ENCODE assay signal across 24 cellular contexts in the genomic region with DNA sequence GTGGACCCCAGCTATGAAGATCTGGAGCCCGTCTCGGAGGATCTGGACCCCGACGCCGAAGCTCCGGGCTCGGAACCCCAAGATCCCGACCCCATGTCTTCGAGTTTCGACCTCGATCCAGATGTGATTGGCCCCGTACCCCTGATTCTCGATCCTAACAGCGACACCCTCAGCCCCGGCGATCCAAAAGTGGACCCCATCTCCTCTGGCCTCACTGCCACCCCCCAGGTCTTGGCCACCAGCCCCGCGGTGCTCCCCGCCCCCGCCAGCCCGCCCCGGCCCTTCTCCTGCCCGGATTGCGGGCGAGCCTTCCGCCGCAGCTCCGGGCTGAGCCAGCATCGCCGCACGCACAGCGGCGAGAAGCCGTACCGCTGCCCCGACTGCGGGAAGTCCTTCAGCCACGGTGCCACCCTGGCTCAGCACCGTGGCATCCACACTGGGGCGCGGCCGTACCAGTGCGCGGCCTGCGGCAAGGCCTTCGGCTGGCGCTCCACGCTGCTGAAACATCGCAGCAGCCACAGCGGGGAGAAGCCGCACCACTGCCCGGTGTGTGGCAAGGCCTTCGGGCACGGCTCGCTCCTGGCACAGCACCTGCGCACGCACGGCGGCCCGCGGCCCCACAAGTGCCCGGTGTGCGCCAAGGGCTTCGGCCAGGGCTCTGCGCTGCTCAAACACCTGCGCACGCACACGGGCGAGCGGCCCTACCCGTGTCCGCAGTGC.
"Had no signal": no experiment of that assay in that cellular context is flagged by ENCODE, and none has a peak within 500 bp of the region (broad histone marks: within the 10 kb centered on the region; RNA-seq: fewer than 3 reads in every experiment).

No MANE protein-coding gene starts in this region.

- H3K27me3 Mint-ChIP-seq: stimulated activated naive B cell treated with anti-CD40 and anti-IgM and Interleukin-4, amounts not matched to agents 10 μg/mL and 1 μg/mL and 100 μg/mL, for 72 hours; stimulated activated naive CD8-positive, alpha-beta T cell treated with anti-CD3 and anti-CD28 coated beads, Interleukin-15, Interleukin-2, amounts not matched to agents 100 ng/mL and 50 ng/mL, for 24 hours had no signal

- H3K36me3 Mint-ChIP-seq: natural killer cell treated with Interleukin-12 subunit alpha and Interleukin-12 subunit beta and Interleukin-15 and Interleukin-18, amount 100 ng/mL, for 72 hours had no signal

- ATAC-seq: foreskin keratinocyte; gastroesophageal sphincter; heart left ventricle; left ventricle myocardium superior; lower lobe of right lung; natural killer cell treated with Interleukin-12 subunit alpha and Interleukin-12 subunit beta and Interleukin-15 and Interleukin-18, amount 100 ng/mL, for 72 hours; stimulated activated naive B cell treated with anti-CD40 and anti-IgM and Interleukin-4, amounts not matched to agents 10 μg/mL and 1 μg/mL and 100 μg/mL, for 72 hours had no signal

- H3K27me3 ChIP-seq: colonic mucosa, esophagus muscularis mucosa, foreskin keratinocyte, gastroesophageal sphincter, heart left ventricle, hepatocyte, right atrium auricular region, tibial nerve, upper lobe of left lung had no signal

- H3K36me3 ChIP-seq: colonic mucosa, neutrophil had no signal

- H3K4me3 ChIP-seq: colonic mucosa, esophagus muscularis mucosa, gastroesophageal sphincter, heart left ventricle, hepatocyte, lower lobe of right lung, prostate gland, right atrium auricular region, skin epidermis, spleen, thoracic aorta, tibial nerve, upper lobe of left lung had no signal

- H3K9me3 Mint-ChIP-seq: dendritic cell treated with granulocyte-macrophage colony-stimulating factor and Interleukin-4, amounts not matched to agents 40 ng/mL and 50 ng/mL, for 4 days; endodermal cell; natural killer cell treated with Interleukin-12 subunit alpha and Interleukin-12 subunit beta and Interleukin-15 and Interleukin-18, amount 100 ng/mL, for 72 hours; stimulated activated naive B cell treated with anti-CD40 and anti-IgM and Interleukin-4, amounts not matched to agents 10 μg/mL and 1 μg/mL and 100 μg/mL, for 72 hours; stimulated activated naive CD8-positive, alpha-beta T cell treated with anti-CD3 and anti-CD28 coated beads, Interleukin-15, Interleukin-2, amounts not matched to agents 100 ng/mL and 50 ng/mL, for 24 hours had no signal

- H3K27ac Mint-ChIP-seq: dendritic cell treated with granulocyte-macrophage colony-stimulating factor and Interleukin-4, amounts not matched to agents 40 ng/mL and 50 ng/mL, for 4 days; endodermal cell; natural killer cell treated with Interleukin-12 subunit alpha and Interleukin-12 subunit beta and Interleukin-15 and Interleukin-18, amount 100 ng/mL, for 72 hours; stimulated activated naive B cell treated with anti-CD40 and anti-IgM and Interleukin-4, amounts not matched to agents 10 μg/mL and 1 μg/mL and 100 μg/mL, for 72 hours; stimulated activated naive CD8-positive, alpha-beta T cell treated with anti-CD3 and anti-CD28 coated beads, Interleukin-15, Interleukin-2, amounts not matched to agents 100 ng/mL and 50 ng/mL, for 24 hours had no signal

- DNase-seq: central memory CD4-positive, alpha-beta T cell; colonic mucosa; effector CD8-positive, alpha-beta T cell; endodermal cell; foreskin keratinocyte; left ventricle myocardium superior; lower lobe of right lung; stimulated activated CD4-positive, alpha-beta T cell treated with anti-CD3 and anti-CD28 coated beads, Interleukin-4, amount 100 ng/mL, for 4 hours; stimulated activated naive B cell treated with anti-CD40 and anti-IgM and Interleukin-4, amounts not matched to agents 10 μg/mL and 1 μg/mL and 100 μg/mL, for 72 hours had no signal

- H3K4me3 Mint-ChIP-seq: dendritic cell treated with granulocyte-macrophage colony-stimulating factor and Interleukin-4, amounts not matched to agents 40 ng/mL and 50 ng/mL, for 4 days; endodermal cell; natural killer cell treated with Interleukin-12 subunit alpha and Interleukin-12 subunit beta and Interleukin-15 and Interleukin-18, amount 100 ng/mL, for 72 hours; stimulated activated naive B cell treated with anti-CD40 and anti-IgM and Interleukin-4, amounts not matched to agents 10 μg/mL and 1 μg/mL and 100 μg/mL, for 72 hours; stimulated activated naive CD8-positive, alpha-beta T cell treated with anti-CD3 and anti-CD28 coated beads, Interleukin-15, Interleukin-2, amounts not matched to agents 100 ng/mL and 50 ng/mL, for 24 hours had no signal
